Comparison of ENCODE assay signal across 29 cellular contexts in the genomic region with DNA sequence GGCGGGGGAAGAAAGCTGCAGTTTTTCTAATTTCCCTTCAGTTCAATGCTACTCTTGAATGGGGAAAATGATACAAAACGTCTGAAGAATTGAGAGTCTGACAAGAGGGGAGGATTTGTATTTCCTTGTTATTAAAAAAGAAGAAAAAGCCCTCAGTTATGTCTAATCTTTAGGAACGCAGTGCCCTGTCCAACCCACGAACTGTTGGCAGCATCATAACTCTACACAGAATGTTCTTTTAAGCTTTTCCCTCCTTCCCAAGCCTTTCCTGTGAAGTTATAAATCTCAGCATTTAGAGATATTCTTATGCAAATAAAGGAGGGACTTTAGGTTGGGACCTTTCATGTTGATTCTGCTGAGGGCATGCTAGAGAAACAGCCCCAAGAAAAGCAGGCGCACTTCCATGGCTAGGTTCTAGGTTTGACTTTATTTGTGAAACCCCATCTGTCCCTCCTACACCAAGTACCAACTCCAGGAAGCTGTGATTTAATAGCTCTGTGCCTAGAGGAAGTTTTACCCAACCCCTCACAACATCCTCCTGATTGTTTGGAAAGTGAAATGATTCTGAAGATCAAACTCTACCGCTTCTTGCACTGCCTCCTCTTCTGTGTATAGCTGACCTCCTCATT.
DNase-seq lines count a peak whose midpoint lies in the region; TF ChIP-seq lines count a peak whose summit lies in the region.
"Had no signal": no experiment of that assay in that cellular context is flagged by ENCODE, and none has a peak within 500 bp of the region (broad histone marks: within the 10 kb centered on the region; RNA-seq: fewer than 3 reads in every experiment).

No MANE protein-coding gene starts in this region.

- intact Hi-C loops in uterus (cut with DNase I; ENCODE audit: low total_unique reads) = no loop called here

- peak overlapping the region; percentile 1 for H3K4me3 Mint-ChIP-seq in chondrocyte (ENCODE audit: unreplicated experiment)
- no peak overlapping the region for H3K4me3 Mint-ChIP-seq in nephron
- H3K4me3 Mint-ChIP-seq: activated CD8-positive, alpha-beta memory T cell treated with anti-CD3 and anti-CD28 coated beads, Interleukin-2, amount 10 ng/mL, durations not matched to agents 7 days and 5 days; CD4-positive, alpha-beta T cell; natural killer cell treated with Interleukin-12 subunit alpha and Interleukin-12 subunit beta and Interleukin-15 and Interleukin-18, amount 100 ng/mL, for 72 hours had no signal

- TF ChIP-seq CTCF in chondrocyte (IDR thresholded peaks at IDR 0.05) = no peak
- no peak for TF ChIP-seq CTCF in nephron (IDR thresholded peaks at IDR 0.05; ENCODE audit: unreplicated experiment in 3 of 3)
- TF ChIP-seq CTCF in uterus (IDR thresholded peaks at IDR 0.05) = no peak

- peak overlapping the region; percentile 18 to 23 for H3K27ac ChIP-seq in uterus
- H3K27ac ChIP-seq in caudate nucleus (ENCODE audit: low read depth, low read length) = no peak overlapping the region
- no peak overlapping the region for H3K27ac ChIP-seq in substantia nigra (ENCODE audit: low read depth, low read length, poor library complexity, severe bottlenecking)
- H3K27ac ChIP-seq: gastrocnemius medialis, ovary, right atrium auricular region had no signal

- peak overlapping the region; percentile 33 for H3K27ac Mint-ChIP-seq in chondrocyte (ENCODE audit: unreplicated experiment)
- H3K27ac Mint-ChIP-seq in nephron = peak overlapping the region; percentile 73 to 91 (median 85)
- H3K27ac Mint-ChIP-seq: activated CD8-positive, alpha-beta memory T cell treated with anti-CD3 and anti-CD28 coated beads, Interleukin-2, amount 10 ng/mL, durations not matched to agents 7 days and 5 days; CD4-positive, alpha-beta T cell; natural killer cell treated with Interleukin-12 subunit alpha and Interleukin-12 subunit beta and Interleukin-15 and Interleukin-18, amount 100 ng/mL, for 72 hours had no signal

- no peak overlapping the region for H3K4me3 ChIP-seq in uterus
- H3K4me3 ChIP-seq: adrenal gland, coronary artery, gastrocnemius medialis, GM12878, ovary, right atrium auricular region had no signal

- H3K4me1 Mint-ChIP-seq in chondrocyte (ENCODE audit: low read depth) (peaks cover 27% of the 10 kb centered on the region), nephron (peaks cover 44% of the 10 kb centered on the region)

- DNase-seq in NCI-H69 (lab: John Stamatoyannopoulos, UW) (peak; percentile 28), chondrocyte (ENCODE audit: low spot score) (no peak), uterus (no peak), glomerular visceral epithelial cell (ENCODE audit: extremely low spot score) (no peak), caudate nucleus (lab: John Stamatoyannopoulos, UW) (no peak), substantia nigra (lab: John Stamatoyannopoulos, UW) (no peak), iPS-NIHi11 (ENCODE audit: low spot score) (no peak)
- DNase-seq: activated CD4-positive, CD25-positive, alpha-beta regulatory T cell; activated CD8-positive, alpha-beta memory T cell treated with anti-CD3 and anti-CD28 coated beads, Interleukin-2, amount 10 ng/mL, durations not matched to agents 7 days and 5 days; activated naive CD4-positive, alpha-beta T cell treated with Interleukin-2 at 50 U/mL for 16 hours; activated T-cell treated with anti-CD3 and anti-CD28 coated beads, Interleukin-2, amount 50 U/mL, for 48 hours; adrenal gland; CD4-positive, alpha-beta T cell; effector memory CD4-positive, alpha-beta T cell; erythroblast; gastrocnemius medialis; IMR-90; NCI-H1092 treated with DMSO at 0.1 percent for 48 hours; NCI-H187; NCI-H526; ovary; SHP77; SW 1271; T-helper 9 cell had no signal

- no peak for TF ChIP-seq POLR2A in uterus (IDR thresholded peaks at IDR 0.05)

- no peaks in the 10 kb centered on the region for H3K27me3 ChIP-seq in uterus
- H3K27me3 ChIP-seq: adrenal gland, gastrocnemius medialis, ovary, right atrium auricular region had no signal

- no peaks in the 10 kb centered on the region for H3K36me3 Mint-ChIP-seq in chondrocyte (ENCODE audit: low read depth)
- H3K36me3 Mint-ChIP-seq in nephron (ENCODE audit: low read depth) = peaks cover 22% of the 10 kb centered on the region
- H3K36me3 Mint-ChIP-seq: natural killer cell treated with Interleukin-12 subunit alpha and Interleukin-12 subunit beta and Interleukin-15 and Interleukin-18, amount 100 ng/mL, for 72 hours had no signal

- H3K36me3 ChIP-seq in uterus = no peaks in the 10 kb centered on the region
- H3K36me3 ChIP-seq: adrenal gland, gastrocnemius medialis, ovary, right atrium auricular region had no signal

- H3K27me3 Mint-ChIP-seq in chondrocyte (ENCODE audit: low read depth) (no peaks in the 10 kb centered on the region), nephron (ENCODE audit: low read depth) (no peaks in the 10 kb centered on the region)
- H3K27me3 Mint-ChIP-seq: activated CD8-positive, alpha-beta memory T cell treated with anti-CD3 and anti-CD28 coated beads, Interleukin-2, amount 10 ng/mL, durations not matched to agents 7 days and 5 days; CD4-positive, alpha-beta T cell; natural killer cell treated with Interleukin-12 subunit alpha and Interleukin-12 subunit beta and Interleukin-15 and Interleukin-18, amount 100 ng/mL, for 72 hours had no signal

- H3K9me3 Mint-ChIP-seq in chondrocyte (ENCODE audit: low read depth) = no peaks in the 10 kb centered on the region
- H3K9me3 Mint-ChIP-seq in nephron = no peaks in the 10 kb centered on the region
- H3K9me3 Mint-ChIP-seq: CD4-positive, alpha-beta T cell; natural killer cell treated with Interleukin-12 subunit alpha and Interleukin-12 subunit beta and Interleukin-15 and Interleukin-18, amount 100 ng/mL, for 72 hours had no signal

- no peaks in the 10 kb centered on the region for H3K9me3 ChIP-seq in uterus
- H3K9me3 ChIP-seq: adrenal gland, gastrocnemius medialis, ovary, right atrium auricular region had no signal

- peaks cover 0 to 5% of the 10 kb centered on the region in 2 donors for H3K4me1 ChIP-seq in uterus
- H3K4me1 ChIP-seq: adrenal gland, gastrocnemius medialis had no signal

Comparison
In these comparisons a context has a peak if more than half of its experiments do, and no peak if none do; other contexts are left out.
1. H3K27ac ChIP-seq: peak in uterus (2 of 2); none in caudate nucleus (single experiment) and substantia nigra (single experiment).